ENCODE assay signal across 10 cellular contexts in genomic region chr16:86577314-86577971, GRCh38. TPM values are rescaled to one million over a fixed set of nuclear protein-coding genes. Genes with fewer than 3 reads are reported as not detected.
DNase-seq lines count a peak whose midpoint lies in the region; ATAC-seq and TF ChIP-seq lines count a peak whose summit lies in the region.
"Had no signal": no experiment of that assay in that cellular context is flagged by ENCODE, and none has a peak within 500 bp of the region (broad histone marks: within the 10 kb centered on the region; RNA-seq: fewer than 3 reads in every experiment).

No MANE protein-coding gene starts in this region.

- H3K9me3 Mint-ChIP-seq in glutamatergic neuron (ENCODE audit: unreplicated experiment): peaks cover 6% of the 10 kb centered on the region
- H3K9me3 Mint-ChIP-seq: activated T-helper 2 cell treated with anti-CD3 and anti-CD28 coated beads, Interferon-gamma antibody, Interleukin-2, Interleukin-4, amounts not matched to agents 10 μg/mL and 5 μg/mL and 100 μg/mL, durations not matched to agents 14 hours and 24 hours and 36 hours had no signal

- peaks cover 4% of the 10 kb centered on the region for H3K36me3 Mint-ChIP-seq in T-helper 17 cell (ENCODE audit: low read depth)
- H3K36me3 Mint-ChIP-seq in glutamatergic neuron (ENCODE audit: unreplicated experiment): no peaks in the 10 kb centered on the region

- H3K27me3 Mint-ChIP-seq in T-helper 17 cell (peaks cover 93% of the 10 kb centered on the region), glutamatergic neuron (ENCODE audit: unreplicated experiment) (peaks cover 32% of the 10 kb centered on the region)

- H3K27ac Mint-ChIP-seq in T-helper 17 cell: no peak overlapping the region
- H3K27ac Mint-ChIP-seq in glutamatergic neuron (ENCODE audit: unreplicated experiment): no peak overlapping the region
- H3K27ac Mint-ChIP-seq: activated T-helper 2 cell treated with anti-CD3 and anti-CD28 coated beads, Interferon-gamma antibody, Interleukin-2, Interleukin-4, amounts not matched to agents 10 μg/mL and 5 μg/mL and 100 μg/mL, durations not matched to agents 14 hours and 24 hours and 36 hours had no signal

- peak overlapping the region; percentile 60 for H3K4me3 ChIP-seq in skeletal muscle cell (ENCODE audit: low read depth, low read length)

- H3K4me3 Mint-ChIP-seq in T-helper 17 cell: peak overlapping the region; percentile 61
- peak overlapping the region; percentile 31 for H3K4me3 Mint-ChIP-seq in glutamatergic neuron (ENCODE audit: unreplicated experiment)

- H3K9me3 ChIP-seq in T-helper 17 cell (ENCODE audit: control insufficient read depth, low read length, poor library complexity, severe bottlenecking): no peaks in the 10 kb centered on the region

- ATAC-seq in T-helper 17 cell: no peak
- no peak for ATAC-seq in left colon

- intact Hi-C loops in left colon (cut with DNase I, micrococcal nuclease): loop anchor here (10.0 kb wide), 2 partner anchors 177 to 697 kb away; no protein-coding TSS in a partner anchor

- TF ChIP-seq CTCF in glutamatergic neuron (IDR thresholded peaks at IDR 0.05; ENCODE audit: partially characterized antibody, unreplicated experiment): no peak

- H3K4me1 Mint-ChIP-seq in T-helper 17 cell (peaks cover 7% of the 10 kb centered on the region), glutamatergic neuron (ENCODE audit: low read depth, unreplicated experiment) (peaks cover 11% of the 10 kb centered on the region)

- DNase-seq in H4 (ENCODE audit: low spot score) (peak; percentile 82), T-helper 17 cell (no peak), glutamatergic neuron (no peak), skeletal muscle cell (ENCODE audit: low read depth) (no peak), NCI-H146 (lab: John Stamatoyannopoulos, UW) (no peak), left colon (no peak)
- DNase-seq in stimulated activated CD4-positive, alpha-beta T cell treated with anti-CD3 and anti-CD28 coated beads, Interleukin-12 subunit alpha, Interleukin-12 subunit beta, amount 100 ng/mL, for 4 hours: no peak
- DNase-seq in activated effector memory CD4-positive, alpha-beta T cell treated with Interleukin-2 at 50 U/mL for 16 hours: no peak

RNA-seq across cellular contexts. Expression of gene FOXL1, which starts 0.9 kb away (rescaled TPM):
- total RNA-seq in H4 (2014; rRNA removed; shearing (Covaris generic)): 0.75 and 0.86 TPM in 2 replicates
- under 1 TPM in 1 of 2 donors, not detected in 1; 0.13 TPM for total RNA-seq in T-helper 17 cell
- total RNA-seq in glutamatergic neuron (ENCODE audit: unreplicated experiment): not detected
- 1 to 10 TPM; 2.0 to 4.2 TPM for total RNA-seq in left colon

RNA-seq across cellular contexts. Expression of gene FOXC2, which starts 10.8 kb away (rescaled TPM):
- total RNA-seq in H4 (2014; rRNA removed; shearing (Covaris generic)): 0.12 and 0.60 TPM in 2 replicates
- not detected for total RNA-seq in T-helper 17 cell
- total RNA-seq in glutamatergic neuron (ENCODE audit: unreplicated experiment): not detected
- under 1 TPM; 0.34 TPM for total RNA-seq in left colon
- total RNA-seq: NCI-H460 had no signal

RNA-seq across cellular contexts. Expression of gene MTHFSD, which starts 22.4 kb away (rescaled TPM):
- 9.6 and 10.0 TPM in 2 replicates for total RNA-seq in H4 (2014; rRNA removed; shearing (Covaris generic))
- 10 to 100 TPM; 10.8 to 13.1 TPM for total RNA-seq in T-helper 17 cell
- total RNA-seq in glutamatergic neuron (ENCODE audit: unreplicated experiment): 27.7 TPM
- 10 to 100 TPM; 18.6 to 23.3 TPM for total RNA-seq in left colon
